ENCODE assay signal across 27 cellular contexts in genomic region chr1:53410691-53411090, GRCh38. TPM values are rescaled to one million over a fixed set of nuclear protein-coding genes. Genes with fewer than 3 reads are reported as not detected.
A peak's percentile ranks its signal among the peaks of the same experiment; 100 is the strongest.
DNase-seq lines count a peak whose midpoint lies in the region; ATAC-seq, FAIRE-seq and TF ChIP-seq lines count a peak whose summit lies in the region.
"Had no signal": no experiment of that assay in that cellular context is flagged by ENCODE, and none has a peak within 500 bp of the region (broad histone marks: within the 10 kb centered on the region; RNA-seq: fewer than 3 reads in every experiment).

No MANE protein-coding gene starts in this region.

- no peaks in the 10 kb centered on the region for H3K36me3 ChIP-seq in GM12878 (ENCODE audit: control insufficient read depth in 2 of 2, insufficient read depth in 2 of 2, low read length in 1 of 2)
- no peaks in the 10 kb centered on the region for H3K36me3 ChIP-seq in mammary epithelial cell (ENCODE audit: insufficient read depth, low read length)
- no peaks in the 10 kb centered on the region for H3K36me3 ChIP-seq in transverse colon
- H3K36me3 ChIP-seq: prostate gland, tibial nerve had no signal

- TF ChIP-seq RAD21 in GM12878 (IDR thresholded peaks at IDR 0.05; ENCODE audit: insufficient read depth, low read depth, low read length), result no peak

- H3K9me3 ChIP-seq in GM12878 (replicated peaks; ENCODE audit: control insufficient read depth, insufficient read depth, low read length) (no peaks in the 10 kb centered on the region), mammary epithelial cell (replicated peaks; ENCODE audit: insufficient read depth, low read length) (no peaks in the 10 kb centered on the region), transverse colon (no peaks in the 10 kb centered on the region)
- H3K9me3 ChIP-seq: Caco-2, prostate gland, tibial nerve had no signal

- TF ChIP-seq CTCF in GM12878 (IDR thresholded peaks at IDR 0.05 in 2 of 3, conservative IDR thresholded peaks at IDR 0.05 in 1 of 3; ENCODE audit: control insufficient read depth in 2 of 3, extremely low read depth in 1 of 3, insufficient read depth in 1 of 3, low read depth in 3 of 3, low read length in 3 of 3), result no peak
- no peak for TF ChIP-seq CTCF in mammary epithelial cell (conservative IDR thresholded peaks at IDR 0.05 in 1 of 2, IDR thresholded peaks at IDR 0.05 in 1 of 2; ENCODE audit: extremely low read depth in 1 of 2, insufficient read depth in 1 of 2, low read depth in 1 of 2, low read length in 2 of 2)
- no peak for TF ChIP-seq CTCF in transverse colon (IDR thresholded peaks at IDR 0.05)

- no peak for FAIRE-seq in GM12878 (lab: Jason Lieb, UNC)
- FAIRE-seq: astrocyte, K562 had no signal

- POLR2A ChIA-PET in GM12878 (lab: Charles Lee), result interaction anchor here (2.1 to 3.7 kb wide), 2 partner anchors 14 to 114 kb away, joined by 6 to 13 read pairs; no protein-coding TSS in a partner anchor

- ATAC-seq in GM12878, result no peak
- ATAC-seq in stimulated activated effector memory CD8-positive, alpha-beta T cell treated with anti-CD3 and anti-CD28 coated beads, Interleukin-12 subunit alpha, Interleukin-12 subunit beta, amount 100 ng/mL, for 72 hours, result no peak
- ATAC-seq in HG02852 (IDR thresholded peaks at IDR 0.05; ENCODE audit: unreplicated experiment), result no peak
- ATAC-seq: left cardiac atrium had no signal

- TF ChIP-seq POLR2A in GM12878 (IDR thresholded peaks at IDR 0.05; ENCODE audit: low read depth, low read length) (no peak), transverse colon (IDR thresholded peaks at IDR 0.05) (no peak)

- dilution Hi-C loops in mammary epithelial cell (cut with HindIII; ENCODE audit: low sequenced_read_pairs), result loop anchor here (5.0 kb wide), 1 partner anchor 78 kb away; no protein-coding TSS in a partner anchor

- H3K27ac ChIP-seq in GM12878 (ENCODE audit: control insufficient read depth, insufficient read depth) (no peak overlapping the region), mammary epithelial cell (ENCODE audit: insufficient read depth, low read depth, low read length) (no peak overlapping the region), transverse colon (no peak overlapping the region)
- H3K27ac ChIP-seq: prostate gland, RWPE1, tibial nerve had no signal

- peak overlapping the region; percentile 60 for H3K27ac Mint-ChIP-seq in activated naive CD4-positive, alpha-beta T cell treated with anti-CD3 and anti-CD28 coated beads, Interleukin-2, amount 10 ng/mL, durations not matched to agents 7 days and 5 days
- peak overlapping the region; percentile 96 for H3K27ac Mint-ChIP-seq in stimulated activated effector memory CD8-positive, alpha-beta T cell treated with anti-CD3 and anti-CD28 coated beads, Interleukin-12 subunit alpha, Interleukin-12 subunit beta, amount 100 ng/mL, for 72 hours
- H3K27ac Mint-ChIP-seq: nephron; stimulated activated naive B cell treated with anti-CD40 and anti-IgM and Interleukin-4, amounts not matched to agents 10 μg/mL and 1 μg/mL and 100 μg/mL, for 72 hours had no signal

- H3K4me1 Mint-ChIP-seq in activated naive CD4-positive, alpha-beta T cell treated with anti-CD3 and anti-CD28 coated beads, Interleukin-2, amount 10 ng/mL, durations not matched to agents 7 days and 5 days, result peaks cover 40% of the 10 kb centered on the region
- H3K4me1 Mint-ChIP-seq in stimulated activated effector memory CD8-positive, alpha-beta T cell treated with anti-CD3 and anti-CD28 coated beads, Interleukin-12 subunit alpha, Interleukin-12 subunit beta, amount 100 ng/mL, for 72 hours, result peaks cover 84% of the 10 kb centered on the region

- H3K27me3 Mint-ChIP-seq in activated naive CD4-positive, alpha-beta T cell treated with anti-CD3 and anti-CD28 coated beads, Interleukin-2, amount 10 ng/mL, durations not matched to agents 7 days and 5 days, result peaks cover 9% of the 10 kb centered on the region

- H3K79me2 ChIP-seq in GM12878 (ENCODE audit: control insufficient read depth, insufficient read depth, low read length) (no peaks in the 10 kb centered on the region), mammary epithelial cell (ENCODE audit: insufficient read depth, low read length) (no peaks in the 10 kb centered on the region)

- BruUV-seq in GM12878 (replicated peaks; lab: Mats Ljungman, UMichigan) (TSS peak; percentile 53), mammary epithelial cell (replicated peaks; lab: Mats Ljungman, UMichigan) (no TSS peak)

- TF ChIP-seq EP300 in GM12878 (IDR thresholded peaks at IDR 0.05; ENCODE audit: borderline replicate concordance in 1 of 2, control insufficient read depth in 1 of 2, low read depth in 2 of 2, low read length in 2 of 2) (no peak), transverse colon (IDR thresholded peaks at IDR 0.05; ENCODE audit: low read depth) (no peak)

- H2AFZ ChIP-seq in GM12878 (ENCODE audit: control insufficient read depth, low read depth, low read length) (no peak overlapping the region), mammary epithelial cell (ENCODE audit: low read depth, low read length) (no peak overlapping the region)

- H3K4me2 ChIP-seq in GM12878 (ENCODE audit: control insufficient read depth, insufficient read depth), result no peak overlapping the region
- no peak overlapping the region for H3K4me2 ChIP-seq in mammary epithelial cell (ENCODE audit: insufficient read depth, low read depth, low read length)

- 81% methylated on average over 8 of the region's 8 CpGs for WGBS in GM12878 (ENCODE audit: insufficient coverage, insufficient replicate concordance, low lambda C conversion rate, missing lambda C conversion rate)
- over 99% methylated on average over 8 of the region's 8 CpGs for WGBS in mammary epithelial cell (ENCODE audit: low coverage, missing lambda C conversion rate)
- WGBS in transverse colon (ENCODE audit: low coverage in 1 of 2), 2 donors, result 92 to 94% methylated on average over 7 to 8 of the region's 8 CpGs

- H4K20me1 ChIP-seq in GM12878 (ENCODE audit: control insufficient read depth, insufficient read depth) (no peaks in the 10 kb centered on the region), mammary epithelial cell (ENCODE audit: insufficient read depth, low read length) (no peaks in the 10 kb centered on the region)

- in situ Hi-C loops in GM12878 (cut with MboI), result no loop called here
- in situ Hi-C loops in mammary epithelial cell (cut with MboI; ENCODE audit: low sequenced_read_pairs in 2 of 2), result no loop called here
- in situ Hi-C loops in transverse colon (cut with MboI; ENCODE audit: low pct_ligation_motif_present in 1 of 4, low pct_unique_long_range_greater_than_20kb in 1 of 4, low sequenced_read_pairs in 3 of 4), result no loop called here

- CTCF ChIA-PET in activated naive CD4-positive, alpha-beta T cell treated with anti-CD3 and anti-CD28 coated beads, Interleukin-2, amount 10 ng/mL, durations not matched to agents 7 days and 5 days (lab: Charles Lee), result interaction anchor here (2.4 kb wide), 1 partner anchor 17 kb away, joined by 7 read pairs; no protein-coding TSS in a partner anchor
- CTCF ChIA-PET in GM12878 (lab: Yijun Ruan, JAX) (interaction anchor here (1.3 kb wide), 1 partner anchor 41 kb away, joined by 3 read pairs; no protein-coding TSS in a partner anchor), mammary epithelial cell (lab: Charles Lee; ENCODE audit: low non-redundant PET) (no interaction called here)

- intact Hi-C loops in GM12878 (cut with micrococcal nuclease; ENCODE audit: unreplicated experiment) (no loop called here), mammary epithelial cell (cut with micrococcal nuclease) (no loop called here), transverse colon (cut with DNase I; ENCODE audit: low total_unique reads) (no loop called here)

- H3K9ac ChIP-seq in GM12878 (ENCODE audit: control insufficient read depth, insufficient read depth, low read length), result no peak overlapping the region
- H3K9ac ChIP-seq in mammary epithelial cell (ENCODE audit: insufficient read depth, low read length), result no peak overlapping the region

- no peaks in the 10 kb centered on the region for H3K27me3 ChIP-seq in GM12878 (replicated peaks in 1 of 2; ENCODE audit: control insufficient read depth in 2 of 2, insufficient read depth in 2 of 2, low read length in 1 of 2)
- H3K27me3 ChIP-seq in mammary epithelial cell (ENCODE audit: insufficient read depth, low read length), result no peaks in the 10 kb centered on the region
- H3K27me3 ChIP-seq in transverse colon, result peaks cover 6% of the 10 kb centered on the region

- H3K9me3 Mint-ChIP-seq in activated naive CD4-positive, alpha-beta T cell treated with anti-CD3 and anti-CD28 coated beads, Interleukin-2, amount 10 ng/mL, durations not matched to agents 7 days and 5 days, result no peaks in the 10 kb centered on the region
- no peaks in the 10 kb centered on the region for H3K9me3 Mint-ChIP-seq in stimulated activated effector memory CD8-positive, alpha-beta T cell treated with anti-CD3 and anti-CD28 coated beads, Interleukin-12 subunit alpha, Interleukin-12 subunit beta, amount 100 ng/mL, for 72 hours
- H3K9me3 Mint-ChIP-seq: nephron; stimulated activated naive B cell treated with anti-CD40 and anti-IgM and Interleukin-4, amounts not matched to agents 10 μg/mL and 1 μg/mL and 100 μg/mL, for 72 hours had no signal

- RAD21 ChIA-PET in GM12878 (lab: Charles Lee; ENCODE audit: unreplicated experiment), result interaction anchor here (2.4 to 3.0 kb wide), 3 partner anchors 15 to 17 kb away, joined by 12 to 17 read pairs (median 14); no protein-coding TSS in a partner anchor

- SMC1A ChIA-PET in GM12878 (lab: Charles Lee; ENCODE audit: uncharacterized antibody, unreplicated experiment), result interaction anchor here (1.4 to 4.9 kb wide), 3 partner anchors 13 to 132 kb away, joined by 3 to 25 read pairs (median 11); no protein-coding TSS in a partner anchor

- DNase-seq in activated naive CD4-positive, alpha-beta T cell treated with anti-CD3 and anti-CD28 coated beads, Interleukin-2, amount 10 ng/mL, durations not matched to agents 7 days and 5 days, result no peak
- no peak for DNase-seq in activated naive CD4-positive, alpha-beta T cell (lab: John Stamatoyannopoulos, UW)
- peak; percentile 86 for DNase-seq in NCI-H146 (lab: John Stamatoyannopoulos, UW)
- DNase-seq in GM12878 (ENCODE audit: low read depth, low spot score), result no peak
- no peak for DNase-seq in stimulated activated effector memory CD8-positive, alpha-beta T cell treated with anti-CD3 and anti-CD28 coated beads, Interleukin-12 subunit alpha, Interleukin-12 subunit beta, amount 100 ng/mL, for 72 hours (ENCODE audit: low spot score in 2 of 2)
- no peak for DNase-seq in mammary epithelial cell
- no peak for DNase-seq in transverse colon
- DNase-seq: activated CD4-positive, alpha-beta T cell treated with anti-CD3 and anti-CD28 coated beads for 1 hour; activated CD8-positive, alpha-beta memory T cell treated with anti-CD3 and anti-CD28 coated beads, Interleukin-2, amount 50 U/mL, for 48 hours; activated naive CD4-positive, alpha-beta T cell treated with anti-CD3 and anti-CD28 coated beads, Interleukin-2, amount 50 U/mL, for 16 hours; Caco-2; DND-41; GOT3; left cardiac atrium; NCI-H2081; NCI-H510A; stimulated activated CD4-positive, alpha-beta T cell treated with anti-CD3 and anti-CD28 coated beads, Interleukin-1b, Interleukin-23, amount 100 ng/mL, for 48 hours had no signal

- no peaks in the 10 kb centered on the region for H3K36me3 Mint-ChIP-seq in activated naive CD4-positive, alpha-beta T cell treated with anti-CD3 and anti-CD28 coated beads, Interleukin-2, amount 10 ng/mL, durations not matched to agents 7 days and 5 days
- H3K36me3 Mint-ChIP-seq in stimulated activated effector memory CD8-positive, alpha-beta T cell treated with anti-CD3 and anti-CD28 coated beads, Interleukin-12 subunit alpha, Interleukin-12 subunit beta, amount 100 ng/mL, for 72 hours, result peaks cover 7% of the 10 kb centered on the region
- H3K36me3 Mint-ChIP-seq: stimulated activated naive B cell treated with anti-CD40 and anti-IgM and Interleukin-4, amounts not matched to agents 10 μg/mL and 1 μg/mL and 100 μg/mL, for 72 hours had no signal

- H3K4me1 ChIP-seq in GM12878 (ENCODE audit: control insufficient read depth, insufficient read depth, low read length) (peaks cover 38% of the 10 kb centered on the region), mammary epithelial cell (ENCODE audit: insufficient read depth, low read length) (peaks cover 15% of the 10 kb centered on the region), transverse colon (no peaks in the 10 kb centered on the region)
- H3K4me1 ChIP-seq: Caco-2, prostate gland, tibial nerve had no signal

- H3K4me3 Mint-ChIP-seq in activated naive CD4-positive, alpha-beta T cell treated with anti-CD3 and anti-CD28 coated beads, Interleukin-2, amount 10 ng/mL, durations not matched to agents 7 days and 5 days, result no peak overlapping the region
- peak overlapping the region; percentile 64 for H3K4me3 Mint-ChIP-seq in stimulated activated effector memory CD8-positive, alpha-beta T cell treated with anti-CD3 and anti-CD28 coated beads, Interleukin-12 subunit alpha, Interleukin-12 subunit beta, amount 100 ng/mL, for 72 hours
- H3K4me3 Mint-ChIP-seq: nephron; stimulated activated naive B cell treated with anti-CD40 and anti-IgM and Interleukin-4, amounts not matched to agents 10 μg/mL and 1 μg/mL and 100 μg/mL, for 72 hours had no signal

- H3K4me3 ChIP-seq in GM12878 (no peak overlapping the region), mammary epithelial cell (replicated peaks in 1 of 3; ENCODE audit: insufficient read depth in 1 of 3, low read depth in 2 of 3, low read length in 3 of 3) (no peak overlapping the region), transverse colon (no peak overlapping the region)
- H3K4me3 ChIP-seq: K562, prostate gland, tibial nerve had no signal

RNA-seq across cellular contexts. Expression of gene DMRTB1, which starts 48.5 kb away (rescaled TPM):
- not detected in 2 replicates for total RNA-seq in GM12878 (2013; cell fraction: nucleolus; rRNA removed)
- total RNA-seq in GM12878 (2014; rRNA removed) (not detected in 2 replicates), GM12878 (2014; rRNA removed; fragmentation: Illumina TruSeq; extraction: Trizol) (not detected in 2 replicates), GM12878 (2021) (not detected in 2 replicates), mammary epithelial cell (not detected), transverse colon (not detected)
- not detected for polyA plus RNA-seq in GM12878 (2011; ENCODE audit: low read depth)
- polyA plus RNA-seq in GM12878 (2011; rRNA removed) (not detected in 2 replicates), GM12878 (2014; fragmentation: Illumina TruSeq; extraction: Trizol) (not detected in 2 replicates), GM12878 (2014; fragmentation: Nextera tagmentation; extraction: Ambion mirVana) (not detected), GM12878 (2014; rRNA removed) (not detected in 2 replicates), GM12878 (2016; fragmentation: Nextera tagmentation; extraction: Ambion mirVana) (not detected), mammary epithelial cell (not detected)
- polyA plus RNA-seq in GM12878 (2011; cell fraction: cytosol; rRNA removed), result not detected in 2 replicates
- polyA plus RNA-seq in GM12878 (2011; cell fraction: nucleus; rRNA removed), result not detected in 2 replicates
- polyA plus RNA-seq in GM12878 (2012), result not detected in 2 replicates
- polyA minus RNA-seq in GM12878 (2011; rRNA and poly(A)+ RNA removed), result not detected in 2 replicates
- polyA minus RNA-seq in GM12878 (2011; cell fraction: cytosol; rRNA and poly(A)+ RNA removed), result not detected in 2 replicates
- polyA minus RNA-seq in GM12878 (2011; cell fraction: nucleus; rRNA and poly(A)+ RNA removed), result not detected in 2 replicates
- polyA minus RNA-seq in mammary epithelial cell, result not detected
- total RNA-seq: astrocyte, Caco-2, cerebellum, glomerular endothelial cell, left cardiac atrium, tibial nerve had no signal
